ENCODE assay signal across 25 cellular contexts in the genomic region with DNA sequence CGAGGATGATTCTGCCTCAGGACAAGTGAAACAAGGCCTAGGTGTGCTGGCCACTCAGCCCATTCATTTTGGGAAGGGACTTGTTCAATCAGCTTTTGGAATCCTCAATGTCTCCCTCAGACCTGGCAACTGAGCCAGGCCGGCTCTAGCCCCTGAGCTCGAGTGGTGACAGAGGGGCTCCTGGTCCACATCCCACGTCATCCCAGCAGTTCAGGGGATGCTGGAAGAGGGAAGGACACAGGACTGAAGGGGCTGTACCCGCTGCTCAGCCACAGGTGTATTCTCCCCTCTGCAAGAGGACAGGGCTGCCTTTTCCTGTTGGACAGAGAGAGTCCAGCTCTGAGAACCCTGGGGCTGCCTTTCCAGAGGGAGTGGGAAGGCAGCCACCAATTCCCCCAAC.
A peak's percentile ranks its signal among the peaks of the same experiment; 100 is the strongest.
DNase-seq lines count a peak whose midpoint lies in the region; ATAC-seq and TF ChIP-seq lines count a peak whose summit lies in the region.
"Had no signal": no experiment of that assay in that cellular context is flagged by ENCODE, and none has a peak within 500 bp of the region (broad histone marks: within the 10 kb centered on the region; RNA-seq: fewer than 3 reads in every experiment).

No MANE protein-coding gene starts in this region.

- H3K36me3 Mint-ChIP-seq in endodermal cell (ENCODE audit: low read depth) (no peaks in the 10 kb centered on the region), osteocyte (ENCODE audit: unreplicated experiment) (no peaks in the 10 kb centered on the region)
- H3K36me3 Mint-ChIP-seq: CD14-positive monocyte; CD8-positive, alpha-beta memory T cell had no signal

- TF ChIP-seq CTCF in endodermal cell (conservative IDR thresholded peaks at IDR 0.05) (no peak), osteocyte (IDR thresholded peaks at IDR 0.05) (no peak)

- H3K36me3 ChIP-seq in endodermal cell (ENCODE audit: control insufficient read depth, insufficient read depth, low read length): no peaks in the 10 kb centered on the region
- H3K36me3 ChIP-seq: BE2C; BLaER1 treated with 17β-estradiol and CSF1 and Interleukin-3, amounts not matched to agents 10 nM and 100 nM; HAP-1 had no signal

- H3K4me3 ChIP-seq in endodermal cell (ENCODE audit: low read length): no peak overlapping the region
- H3K4me3 ChIP-seq: A549; BLaER1 treated with 17β-estradiol and CSF1 and Interleukin-3, amounts not matched to agents 10 nM and 100 nM; GM12878; GM23338; HAP-1 had no signal

- no peak overlapping the region for H3K27ac ChIP-seq in endodermal cell (ENCODE audit: low read depth, low read length)
- H3K27ac ChIP-seq: 22Rv1; A549; BLaER1 treated with 17β-estradiol and CSF1 and Interleukin-3, amounts not matched to agents 10 nM and 100 nM had no signal

- H3K4me1 Mint-ChIP-seq in endodermal cell (no peaks in the 10 kb centered on the region), osteocyte (ENCODE audit: unreplicated experiment) (no peaks in the 10 kb centered on the region)
- H3K4me1 Mint-ChIP-seq: CD14-positive monocyte; CD8-positive, alpha-beta memory T cell had no signal

- DNase-seq in cardiac septum (ENCODE audit: low spot score) (peak; percentile 50), Right ventricle myocardium inferior (ENCODE audit: missing footprints) (no peak), endodermal cell (peak; percentile 31), osteocyte (ENCODE audit: extremely low spot score, unreplicated experiment) (peak; percentile 65), NCI-H1417 (lab: John Stamatoyannopoulos, UW) (no peak), SKM-1 treated with dmso at 0.1 percent for 144 hours (lab: John Stamatoyannopoulos, UW; ENCODE audit: unreplicated experiment) (no peak), A172 (ENCODE audit: low spot score) (no peak)
- no peak for DNase-seq in stimulated activated CD4-positive, alpha-beta T cell treated with anti-CD3 and anti-CD28 coated beads, Interleukin-15, amount 100 ng/mL, for 24 hours
- DNase-seq: ACHN; AML-193; BE2C; CD4-positive, alpha-beta T cell; CD8-positive, alpha-beta memory T cell; DMS 273 treated with DMSO at 0.1 percent for 48 hours; DMS79; EL; GDM1; HFFc6 had no signal

- H3K4me3 Mint-ChIP-seq in endodermal cell: no peak overlapping the region
- H3K4me3 Mint-ChIP-seq in osteocyte (ENCODE audit: unreplicated experiment): no peak overlapping the region
- H3K4me3 Mint-ChIP-seq: CD14-positive monocyte; CD4-positive, alpha-beta T cell; CD8-positive, alpha-beta memory T cell; GM23338; HFFc6 had no signal

- H3K27me3 Mint-ChIP-seq in endodermal cell (ENCODE audit: insufficient read depth) (peaks cover 3% of the 10 kb centered on the region), osteocyte (ENCODE audit: unreplicated experiment) (peaks cover 6% of the 10 kb centered on the region)

- ATAC-seq in Right ventricle myocardium inferior: no peak
- ATAC-seq: A549, GM12878, GM23338 had no signal

- no peaks in the 10 kb centered on the region for H3K4me1 ChIP-seq in endodermal cell (ENCODE audit: control insufficient read depth, insufficient read depth, low read length)
- H3K4me1 ChIP-seq: A549, HAP-1 had no signal

- H3K9me3 Mint-ChIP-seq in endodermal cell: peaks cover 3% of the 10 kb centered on the region
- peaks cover 3% of the 10 kb centered on the region for H3K9me3 Mint-ChIP-seq in osteocyte (ENCODE audit: unreplicated experiment)
- H3K9me3 Mint-ChIP-seq: GM23338 had no signal

- WGBS in endodermal cell (ENCODE audit: insufficient coverage in 1 of 2, insufficient read length in 1 of 2), 2 experiments: 88 to 90% methylated on average over 1 to 5 of the region's 5 CpGs

- no peaks in the 10 kb centered on the region for H3K9me3 ChIP-seq in endodermal cell (ENCODE audit: control insufficient read depth, low read length)
- H3K9me3 ChIP-seq: BE2C, HAP-1 had no signal

- H3K9ac ChIP-seq in endodermal cell (ENCODE audit: extremely low read depth, low read length, poor library complexity, severe bottlenecking): no peak overlapping the region
- H3K9ac ChIP-seq: BLaER1 treated with 17β-estradiol and CSF1 and Interleukin-3, amounts not matched to agents 10 nM and 100 nM had no signal

- H3K27ac Mint-ChIP-seq in endodermal cell: no peak overlapping the region
- no peak overlapping the region for H3K27ac Mint-ChIP-seq in osteocyte (ENCODE audit: unreplicated experiment)
- H3K27ac Mint-ChIP-seq: CD4-positive, alpha-beta T cell; GM23338; HFFc6 had no signal

- intact Hi-C loops in cardiac septum (cut with DNase I) (no loop called here), Right ventricle myocardium inferior (cut with DNase I) (no loop called here)

- H3K27me3 ChIP-seq in endodermal cell (ENCODE audit: control insufficient read depth, insufficient read depth, low read length, poor library complexity, severe bottlenecking): no peaks in the 10 kb centered on the region
- H3K27me3 ChIP-seq: BE2C; BLaER1 treated with 17β-estradiol and CSF1 and Interleukin-3, amounts not matched to agents 10 nM and 100 nM had no signal

Comparison
In these comparisons a context has a peak if more than half of its experiments do, and no peak if none do; other contexts are left out.
1. DNase-seq: peak in cardiac septum (single experiment), endodermal cell (single experiment) and osteocyte (single experiment); none in Right ventricle myocardium inferior (single experiment), NCI-H1417 (0 of 3), stimulated activated CD4-positive, alpha-beta T cell treated with anti-CD3 and anti-CD28 coated beads, Interleukin-15, amount 100 ng/mL, for 24 hours (single experiment), SKM-1 treated with dmso at 0.1 percent for 144 hours (single experiment) and A172 (single experiment).